1 cellular context compared by ENCODE assay signal in genomic region chr2:227413371-227413770, GRCh38.
TF ChIP-seq lines count a peak whose summit lies in the region.

No MANE protein-coding gene starts in this region.

TF ChIP-seq in A549, 52 proteins besides CTCF, POLR2A, EP300 and RAD21 (continued from another document):
- TF ChIP-seq HMGXB4 (CRISPR knock-in tag; IDR thresholded peaks at IDR 0.05; ENCODE audit: borderline replicate concordance) (no peak), HOXB5 (CRISPR knock-in tag; IDR thresholded peaks at IDR 0.05) (no peak), HOXB13 (CRISPR knock-in tag; IDR thresholded peaks at IDR 0.05; ENCODE audit: low read depth) (no peak)
TF ChIP-seq in A549: peak in this region for 0.
